ENCODE assay signal across 1 cellular context in genomic region chr15:44711356-44712107, GRCh38.
A peak's percentile ranks its signal among the peaks of the same experiment; 100 is the strongest.
TF ChIP-seq lines count a peak whose summit lies in the region.

Gene B2M (plus strand): TSS chr15:44711517. CDS start chr15:44711547, 30 bp downstream.

TF ChIP-seq in HepG2, 621 proteins besides CTCF, POLR2A, EP300 and RAD21 (continued from another document):
- TF ChIP-seq SP1 (IDR thresholded peaks at IDR 0.05) (no peak), SP1 (CRISPR knock-in tag; IDR thresholded peaks at IDR 0.05) (peak; percentile 9; the same call in 1 of the 2 replicates)
